Comparison of ENCODE assay signal across 8 cellular contexts in the genomic region with DNA sequence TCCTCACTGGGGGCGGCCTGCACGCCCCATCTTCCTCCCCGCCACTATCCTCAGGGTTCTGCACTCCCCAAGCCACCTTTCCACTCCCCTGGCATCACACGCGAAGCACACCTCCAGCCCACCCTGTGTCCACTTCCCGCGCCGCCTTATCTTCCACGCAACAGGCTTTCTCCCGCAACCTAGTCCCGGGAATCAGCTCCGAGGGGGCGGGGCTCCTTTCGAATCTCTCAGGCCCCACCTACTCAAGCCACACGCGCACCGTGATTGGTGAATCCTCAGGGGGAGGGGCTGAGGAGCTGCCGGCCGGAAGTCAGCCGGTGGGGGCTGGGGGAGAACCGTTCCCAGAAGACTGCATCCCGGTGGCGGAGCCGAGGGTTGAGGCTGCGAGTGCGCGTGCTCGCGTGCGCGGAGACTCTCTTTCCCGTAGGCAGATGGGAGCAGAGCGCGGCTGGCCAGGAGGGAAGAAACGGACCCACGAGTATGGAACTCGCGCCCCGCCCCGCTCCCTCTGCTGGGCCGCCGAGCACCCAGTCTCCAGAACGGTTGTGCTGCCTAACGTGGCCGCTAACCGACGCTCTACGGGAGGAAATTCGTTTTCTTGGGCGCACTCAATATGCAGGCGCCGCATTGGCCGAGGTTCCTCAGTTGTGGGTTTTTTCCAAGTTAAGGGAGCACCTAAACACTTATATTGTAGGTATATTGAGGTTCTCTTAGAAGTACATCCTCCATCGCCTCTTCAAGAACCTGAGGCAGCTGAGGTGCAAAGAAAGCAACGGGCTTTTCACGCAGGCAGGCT. TPM values are rescaled to one million over a fixed set of nuclear protein-coding genes. Genes with fewer than 3 reads are reported as not detected.
DNase-seq lines count a peak whose midpoint lies in the region; ATAC-seq and TF ChIP-seq lines count a peak whose summit lies in the region.

A gene (minus strand): TSS at position 194 of the 796 bp plus-strand sequence.

- peak within 1 kb of the TSS; percentile 100 for H3K4me3 Mint-ChIP-seq in T-helper 1 cell treated with Interleukin-12 subunit alpha and Interleukin-12 subunit beta and Interleukin-4 antibody, amounts not matched to agents 30 μg/mL and 1 μg/mL, for 36 hours

- peaks cover 7% of the 10 kb centered on the region for H3K36me3 Mint-ChIP-seq in T-helper 1 cell treated with Interleukin-12 subunit alpha and Interleukin-12 subunit beta and Interleukin-4 antibody, amounts not matched to agents 30 μg/mL and 1 μg/mL, for 36 hours (ENCODE audit: low read depth)

- H3K4me1 Mint-ChIP-seq in T-helper 1 cell treated with Interleukin-12 subunit alpha and Interleukin-12 subunit beta and Interleukin-4 antibody, amounts not matched to agents 30 μg/mL and 1 μg/mL, for 36 hours (ENCODE audit: low read depth): peaks cover 19% of the 10 kb centered on the region

- in situ Hi-C loops in GM13977 (cut with MboI; ENCODE audit: low pct_unique_long_range_greater_than_20kb, low sequenced_read_pairs, unreplicated experiment): no loop called here

- intact Hi-C loops in left ventricle myocardium superior (cut with micrococcal nuclease): no loop called here
- intact Hi-C loops in psoas muscle (cut with DNase I): loop anchor here in 1 of 2 donors (1.0 kb wide), 1 partner anchor 115 kb away; no protein-coding TSS in a partner anchor
- intact Hi-C loops in uterus (cut with DNase I; ENCODE audit: low total_unique reads): loop anchor here (2.0 kb wide), 1 partner anchor 114 kb away; a partner anchor contains a TSS

- H3K4me3 ChIP-seq in psoas muscle (peak within 1 kb of the TSS; percentile 67), uterus (peak within 1 kb of the TSS; percentile 36 to 53)

- TF ChIP-seq POLR2A in uterus (IDR thresholded peaks at IDR 0.05): peak; percentile 65 to 78

- H3K27me3 ChIP-seq in psoas muscle (ENCODE audit: insufficient read depth in 3 of 3, low read length in 2 of 3) (no peaks in the 10 kb centered on the region), uterus (no peaks in the 10 kb centered on the region)

- DNase-seq in GM13977 (ENCODE audit: low spot score) (peak; percentile 96), NCI-H1694 (lab: John Stamatoyannopoulos, UW) (peak; percentile 96), left ventricle myocardium superior (peak; percentile 97), psoas muscle (peak; percentile 95 to 98), uterus (peak; percentile 96 to 97)

- peak within 1 kb of the TSS; percentile 89 for H3K27ac Mint-ChIP-seq in T-helper 1 cell treated with Interleukin-12 subunit alpha and Interleukin-12 subunit beta and Interleukin-4 antibody, amounts not matched to agents 30 μg/mL and 1 μg/mL, for 36 hours

- H3K9me3 ChIP-seq in psoas muscle: no peaks in the 10 kb centered on the region
- no peaks in the 10 kb centered on the region for H3K9me3 ChIP-seq in uterus

- H3K36me3 ChIP-seq in psoas muscle (ENCODE audit: insufficient read depth in 1 of 2, low read depth in 1 of 2): no peaks in the 10 kb centered on the region
- H3K36me3 ChIP-seq in uterus: no peaks in the 10 kb centered on the region

- WGBS in psoas muscle, 3 donors: 0 to 1% (median 1%) methylated on average over 53 to 56 of the region's 56 CpGs

- H3K4me1 ChIP-seq in psoas muscle (peaks cover 7% of the 10 kb centered on the region), uterus (peaks cover 4 to 7% of the 10 kb centered on the region in 2 donors)

- H3K27ac ChIP-seq in angular gyrus (ENCODE audit: low read depth, low read length) (peak within 1 kb of the TSS; percentile 88), psoas muscle (peak within 1 kb of the TSS; percentile 83), uterus (peak within 1 kb of the TSS; percentile 66 to 86)

- no peaks in the 10 kb centered on the region for H3K27me3 Mint-ChIP-seq in T-helper 1 cell treated with Interleukin-12 subunit alpha and Interleukin-12 subunit beta and Interleukin-4 antibody, amounts not matched to agents 30 μg/mL and 1 μg/mL, for 36 hours (ENCODE audit: low read depth)

- TF ChIP-seq CTCF in GM13977 (IDR thresholded peaks at IDR 0.05; ENCODE audit: extremely low read depth, insufficient read depth, missing control alignments) (no peak), psoas muscle (IDR thresholded peaks at IDR 0.05) (peak; percentile 65), uterus (IDR thresholded peaks at IDR 0.05) (peak; percentile 38 to 62 (median 58))

- H3K9me3 Mint-ChIP-seq in T-helper 1 cell treated with Interleukin-12 subunit alpha and Interleukin-12 subunit beta and Interleukin-4 antibody, amounts not matched to agents 30 μg/mL and 1 μg/mL, for 36 hours: no peaks in the 10 kb centered on the region

- peak; percentile 93 for ATAC-seq in HG02884 (IDR thresholded peaks at IDR 0.05; ENCODE audit: unreplicated experiment)
- peak; percentile 100 for ATAC-seq in left ventricle myocardium superior
- peak; percentile 99 for ATAC-seq in psoas muscle

RNA-seq across cellular contexts. Expression of the gene that starts here (rescaled TPM):
- total RNA-seq in left ventricle myocardium superior (0.74 TPM), psoas muscle (1 to 10 TPM in 1 of 4 donors, under 1 TPM in 3; 0.54 to 1.7 (median 0.57) TPM), uterus (10 to 100 TPM in 1 of 4 donors, 1 to 10 TPM in 3; 3.8 to 11.4 (median 7.5) TPM)
- 1 to 10 TPM in 2 of 3 donors, under 1 TPM in 1; 0.14 to 2.0 (median 1.3) TPM for polyA plus RNA-seq in psoas muscle

Comparison
In these comparisons a context has a peak if more than half of its experiments do, and no peak if none do; other contexts are left out.
1. Peak in every context shown above with its lines: DNase-seq, ATAC-seq, H3K4me3 ChIP-seq and H3K27ac ChIP-seq.
2. Peak in DNase-seq and ATAC-seq in left ventricle myocardium superior; RNA of the gene not detected or under 1 TPM.